In genomic region chr7:2309889-2310331, GRCh38 we compare ENCODE assay signal across 10 cellular contexts. TPM values are rescaled to one million over a fixed set of nuclear protein-coding genes. Genes with fewer than 3 reads are reported as not detected.
DNase-seq lines count a peak whose midpoint lies in the region; ATAC-seq and TF ChIP-seq lines count a peak whose summit lies in the region.
"Had no signal": no experiment of that assay in that cellular context is flagged by ENCODE, and none has a peak within 500 bp of the region (broad histone marks: within the 10 kb centered on the region; RNA-seq: fewer than 3 reads in every experiment).

No MANE protein-coding gene starts in this region.

- ATAC-seq in foreskin keratinocyte, result peak; percentile 44
- no peak for ATAC-seq in GM19467 (IDR thresholded peaks at IDR 0.05; ENCODE audit: unreplicated experiment)

- H3K27ac ChIP-seq in foreskin keratinocyte, result no peak overlapping the region

- peak overlapping the region; percentile 41 for H3K27ac Mint-ChIP-seq in progenitor cell of endocrine pancreas

- in situ Hi-C loops in SK-MEL-5 (cut with HindIII; ENCODE audit: low pct_unique_long_range_greater_than_20kb, low sequenced_read_pairs), result no loop called here

- H3K27me3 Mint-ChIP-seq in progenitor cell of endocrine pancreas, result no peaks in the 10 kb centered on the region

- H3K4me1 Mint-ChIP-seq in progenitor cell of endocrine pancreas (ENCODE audit: low read depth), result peaks cover 5% of the 10 kb centered on the region

- TF ChIP-seq CTCF in foreskin keratinocyte (conservative IDR thresholded peaks at IDR 0.05) (no peak), progenitor cell of endocrine pancreas (IDR thresholded peaks at IDR 0.05; ENCODE audit: unreplicated experiment) (no peak), GM20000 (IDR thresholded peaks at IDR 0.05; ENCODE audit: extremely low read depth, missing control alignments) (no peak)

- no peaks in the 10 kb centered on the region for H3K9me3 Mint-ChIP-seq in progenitor cell of endocrine pancreas (ENCODE audit: low read depth)

- H3K4me1 ChIP-seq in foreskin keratinocyte, result peaks cover 16% of the 10 kb centered on the region

- H3K4me3 Mint-ChIP-seq in progenitor cell of endocrine pancreas (ENCODE audit: low read depth), result no peak overlapping the region

- H3K36me3 Mint-ChIP-seq in progenitor cell of endocrine pancreas (ENCODE audit: insufficient read depth), result peaks cover 1% of the 10 kb centered on the region

- DNase-seq in GM04503 (ENCODE audit: low read depth) (peak; percentile 55), SK-MEL-5 (ENCODE audit: low read depth, low spot score) (peak; percentile 60), foreskin keratinocyte (peak; percentile 53 to 78), progenitor cell of endocrine pancreas (ENCODE audit: low spot score, unreplicated experiment) (no peak), nucleus accumbens (lab: John Stamatoyannopoulos, UW) (no peak), GOT3 (lab: John Stamatoyannopoulos, UW) (no peak), GM20000 (ENCODE audit: low spot score) (no peak)
- DNase-seq: activated CD8-positive, alpha-beta memory T cell treated with anti-CD3 and anti-CD28 coated beads, Interleukin-2, amount 50 U/mL, for 4 hours; RPMI8226 had no signal

- H3K27me3 ChIP-seq in foreskin keratinocyte, result no peaks in the 10 kb centered on the region

RNA-seq across cellular contexts. Expression of gene SNX8, which starts 4.3 kb away (rescaled TPM):
- total RNA-seq in SK-MEL-5 (2014; rRNA removed; shearing (Covaris generic)), result 48.7 and 52.0 TPM in 2 replicates
- polyA plus RNA-seq in SK-MEL-5 (2015; cell fraction: cytosol; rRNA removed), result 110 and 142 TPM in 2 replicates
- polyA plus RNA-seq in SK-MEL-5 (2015; cell fraction: nucleus; rRNA removed), result 44.3 and 66.1 TPM in 2 replicates
- total RNA-seq in foreskin keratinocyte (30.2 and 31.9 TPM in 2 replicates), progenitor cell of endocrine pancreas (15.6 and 19.0 TPM in 2 replicates)
- 51.0 and 52.8 TPM in 2 replicates for polyA plus RNA-seq in foreskin keratinocyte

RNA-seq across cellular contexts. Expression of gene EIF3B, which starts 44.7 kb away (rescaled TPM):
- 386 and 411 TPM in 2 replicates for total RNA-seq in SK-MEL-5 (2014; rRNA removed; shearing (Covaris generic))
- polyA plus RNA-seq in SK-MEL-5 (2015; cell fraction: cytosol; rRNA removed), result 271 and 322 TPM in 2 replicates
- 506 and 556 TPM in 2 replicates for polyA plus RNA-seq in SK-MEL-5 (2015; cell fraction: nucleus; rRNA removed)
- total RNA-seq in foreskin keratinocyte, result 215 and 219 TPM in 2 replicates
- 151 and 158 TPM in 2 replicates for polyA plus RNA-seq in foreskin keratinocyte
- 158 and 172 TPM in 2 replicates for total RNA-seq in progenitor cell of endocrine pancreas

Comparison
In these comparisons a context has a peak if more than half of its experiments do, and no peak if none do; other contexts are left out.
1. DNase-seq: peak in GM04503 (single experiment), SK-MEL-5 (single experiment) and foreskin keratinocyte (2 of 2); none in progenitor cell of endocrine pancreas (single experiment), nucleus accumbens (0 of 56), GOT3 (single experiment) and GM20000 (single experiment).